ENCODE assay signal across 1 cellular context in genomic region chr10:52561322-52561721, GRCh38.
TF ChIP-seq lines count a peak whose summit lies in the region.

No MANE protein-coding gene starts in this region.

TF ChIP-seq in A549, 52 proteins besides CTCF, POLR2A, EP300 and RAD21:
- TF ChIP-seq REST (IDR thresholded peaks at IDR 0.05) (no peak), GATA3 (IDR thresholded peaks at IDR 0.05; ENCODE audit: borderline replicate concordance) (no peak), MAZ (IDR thresholded peaks at IDR 0.05; ENCODE audit: borderline replicate concordance, low read depth, low read length) (no peak), MAFK (IDR thresholded peaks at IDR 0.05; ENCODE audit: partially characterized antibody) (peak; percentile 75), NR3C1 (IDR thresholded peaks at IDR 0.05) (no peak), ZC3H11A (IDR thresholded peaks at IDR 0.05) (no peak), ESRRA (IDR thresholded peaks at IDR 0.05; ENCODE audit: borderline replicate concordance, low read length) (no peak)
